Comparison of ENCODE assay signal across 8 cellular contexts in genomic region chr1:227886993-227887696, GRCh38.
DNase-seq lines count a peak whose midpoint lies in the region; ATAC-seq and TF ChIP-seq lines count a peak whose summit lies in the region.

No MANE protein-coding gene starts in this region.

- H3K27ac Mint-ChIP-seq in activated CD8-positive, alpha-beta memory T cell treated with anti-CD3 and anti-CD28 coated beads, Interleukin-2, amount 10 ng/mL, durations not matched to agents 7 days and 5 days: no peak overlapping the region

- no peak for TF ChIP-seq EP300 in gastroesophageal sphincter (IDR thresholded peaks at IDR 0.05)
- no peak for TF ChIP-seq EP300 in ovary (IDR thresholded peaks at IDR 0.05)

- H3K9me3 ChIP-seq in gastroesophageal sphincter (no peaks in the 10 kb centered on the region), ovary (no peaks in the 10 kb centered on the region)

- H3K4me3 ChIP-seq in H7 (ENCODE audit: insufficient read depth, low read depth, low read length) (peak overlapping the region; percentile 54), gastroesophageal sphincter (peak overlapping the region; percentile 51 to 67), ovary (peak overlapping the region; percentile 34)

- 0% methylated on average over 8 of the region's 30 CpGs; no CpG with 5 or more reads in 1 of the 2 donors for WGBS in gastroesophageal sphincter (ENCODE audit: low coverage in 1 of 2), 2 donors
- WGBS in ovary, 3 donors: 1 to 3% (median 2%) methylated on average over 23 to 30 of the region's 30 CpGs

- peaks cover 10% of the 10 kb centered on the region for H3K4me1 Mint-ChIP-seq in activated CD8-positive, alpha-beta memory T cell treated with anti-CD3 and anti-CD28 coated beads, Interleukin-2, amount 10 ng/mL, durations not matched to agents 7 days and 5 days

- H3K9me3 Mint-ChIP-seq in activated CD8-positive, alpha-beta memory T cell treated with anti-CD3 and anti-CD28 coated beads, Interleukin-2, amount 10 ng/mL, durations not matched to agents 7 days and 5 days (ENCODE audit: low read depth): no peaks in the 10 kb centered on the region

- TF ChIP-seq POLR2A in gastroesophageal sphincter (IDR thresholded peaks at IDR 0.05) (no peak), ovary (IDR thresholded peaks at IDR 0.05) (no peak)

- H3K27ac ChIP-seq in gastroesophageal sphincter (peak overlapping the region; percentile 90 to 94 (median 92)), ovary (peak overlapping the region; percentile 68 to 75)

- H3K4me1 ChIP-seq in gastroesophageal sphincter (peaks cover 0 to 26% (median 16%) of the 10 kb centered on the region in 3 donors), ovary (ENCODE audit: insufficient read depth) (peaks cover 9% of the 10 kb centered on the region)

- intact Hi-C loops in ovary (cut with DNase I): no loop called here

- H3K36me3 Mint-ChIP-seq in activated CD8-positive, alpha-beta memory T cell treated with anti-CD3 and anti-CD28 coated beads, Interleukin-2, amount 10 ng/mL, durations not matched to agents 7 days and 5 days: no peaks in the 10 kb centered on the region

- no peaks in the 10 kb centered on the region for H3K36me3 ChIP-seq in H7 (replicated peaks; ENCODE audit: control insufficient read depth, insufficient read depth, low read length)
- no peaks in the 10 kb centered on the region for H3K36me3 ChIP-seq in gastroesophageal sphincter
- H3K36me3 ChIP-seq in ovary: no peaks in the 10 kb centered on the region

- ATAC-seq in activated CD8-positive, alpha-beta memory T cell treated with anti-CD3 and anti-CD28 coated beads, Interleukin-2, amount 10 ng/mL, durations not matched to agents 7 days and 5 days: no peak
- ATAC-seq in gastroesophageal sphincter (peak; percentile 60), GM18909 (IDR thresholded peaks at IDR 0.05; ENCODE audit: poor library complexity, unreplicated experiment) (no peak)

- H3K27me3 ChIP-seq in H7 (ENCODE audit: control insufficient read depth, insufficient read depth, low read length) (no peaks in the 10 kb centered on the region), gastroesophageal sphincter (no peaks in the 10 kb centered on the region), ovary (no peaks in the 10 kb centered on the region)

- no peak overlapping the region for H3K4me3 Mint-ChIP-seq in activated CD8-positive, alpha-beta memory T cell treated with anti-CD3 and anti-CD28 coated beads, Interleukin-2, amount 10 ng/mL, durations not matched to agents 7 days and 5 days

- no peaks in the 10 kb centered on the region for H3K27me3 Mint-ChIP-seq in activated CD8-positive, alpha-beta memory T cell treated with anti-CD3 and anti-CD28 coated beads, Interleukin-2, amount 10 ng/mL, durations not matched to agents 7 days and 5 days

- peak; percentile 92 for DNase-seq in H7
- DNase-seq in activated CD8-positive, alpha-beta memory T cell treated with anti-CD3 and anti-CD28 coated beads, Interleukin-2, amount 10 ng/mL, durations not matched to agents 7 days and 5 days: peak; percentile 37
- peak; percentile 66 to 88 (median 71) for DNase-seq in ovary
- no peak for DNase-seq in NCI-H2196 (lab: John Stamatoyannopoulos, UW; ENCODE audit: unreplicated experiment)
- DNase-seq in KG1 (lab: John Stamatoyannopoulos, UW): no peak
- DNase-seq in NAMALWA (ENCODE audit: low spot score): no peak

- CTCF ChIA-PET in activated CD8-positive, alpha-beta memory T cell treated with anti-CD3 and anti-CD28 coated beads, Interleukin-2, amount 10 ng/mL, durations not matched to agents 7 days and 5 days (lab: Charles Lee): no interaction called here

- TF ChIP-seq CTCF in gastroesophageal sphincter (IDR thresholded peaks at IDR 0.05) (no peak), ovary (IDR thresholded peaks at IDR 0.05) (no peak)

Comparison
In these comparisons a context has a peak if more than half of its experiments do, and no peak if none do; other contexts are left out.
1. DNase-seq: peak in H7 (single experiment), activated CD8-positive, alpha-beta memory T cell treated with anti-CD3 and anti-CD28 coated beads, Interleukin-2, amount 10 ng/mL, durations not matched to agents 7 days and 5 days (single experiment) and ovary (5 of 5); none in NCI-H2196 (single experiment), KG1 (single experiment) and NAMALWA (single experiment).
2. Peak in every context shown above with its lines, with median percentiles within 50 percentile points of each other: H3K4me3 ChIP-seq.